In the genomic region with DNA sequence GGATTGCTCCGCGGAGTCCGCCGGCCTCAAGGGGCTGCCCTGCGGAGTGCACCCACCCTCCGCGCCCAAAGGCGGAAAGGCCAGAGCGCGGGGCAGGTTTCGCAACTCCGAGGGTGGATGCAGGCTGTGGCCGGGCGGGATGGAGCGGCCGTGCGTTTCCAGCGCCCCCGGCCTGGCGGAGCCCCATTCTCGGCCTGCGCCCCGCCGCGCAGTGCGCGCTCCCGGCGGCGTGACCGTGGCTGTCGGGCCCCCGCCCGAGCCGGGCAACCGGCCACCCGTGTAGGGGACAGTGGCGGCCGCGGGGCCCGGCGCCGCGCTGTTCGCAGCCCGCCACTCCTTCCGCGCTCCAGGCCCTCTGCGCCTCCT, we compare ENCODE assay signal across 8 cellular contexts. TPM values are rescaled to one million over a fixed set of nuclear protein-coding genes. Genes with fewer than 3 reads are reported as not detected.
DNase-seq lines count a peak whose midpoint lies in the region; ATAC-seq, FAIRE-seq and TF ChIP-seq lines count a peak whose summit lies in the region.

No MANE protein-coding gene starts in this region.

- no peak for DNase-seq in activated CD4-positive, alpha-beta T cell treated with anti-CD3 and anti-CD28 coated beads, Interleukin-2, amount 10 ng/mL, durations not matched to agents 24 days and 14 days
- DNase-seq in activated CD4-positive, alpha-beta T cell treated with anti-CD3 and anti-CD28 coated beads for 48 hours = no peak
- no peak for DNase-seq in activated CD4-positive, alpha-beta memory T cell treated with anti-CD3 and anti-CD28 coated beads for 36 hours
- peak; percentile 36 for DNase-seq in germinal center (ENCODE audit: low spot score)
- DNase-seq in ovary = peak; percentile 57 to 77 (median 73)
- DNase-seq in RCC 7860 (ENCODE audit: low spot score) = no peak
- DNase-seq in GM12891 (ENCODE audit: insufficient read length, low spot score) = no peak

- peaks cover 7% of the 10 kb centered on the region for H3K27me3 Mint-ChIP-seq in activated CD4-positive, alpha-beta T cell treated with anti-CD3 and anti-CD28 coated beads, Interleukin-2, amount 10 ng/mL, durations not matched to agents 24 days and 14 days
- H3K27me3 Mint-ChIP-seq in activated CD4-positive, alpha-beta memory T cell treated with anti-CD3 and anti-CD28 coated beads for 36 hours = no peaks in the 10 kb centered on the region

- H3K4me3 ChIP-seq in ovary = peak overlapping the region; percentile 82

- peak overlapping the region; percentile 93 for H3K4me3 Mint-ChIP-seq in activated CD4-positive, alpha-beta T cell treated with anti-CD3 and anti-CD28 coated beads, Interleukin-2, amount 10 ng/mL, durations not matched to agents 24 days and 14 days
- H3K4me3 Mint-ChIP-seq in activated CD4-positive, alpha-beta memory T cell treated with anti-CD3 and anti-CD28 coated beads for 36 hours = peak overlapping the region; percentile 95

- intact Hi-C loops in activated CD4-positive, alpha-beta T cell treated with anti-CD3 and anti-CD28 coated beads, Interleukin-2, amount 10 ng/mL, durations not matched to agents 24 days and 14 days (cut with micrococcal nuclease) = loop anchor here (1.0 to 5.0 kb wide), 11 partner anchors 95 to 967 kb away; partner anchors contain the start of genes ELF2, ELMOD2, NAA15 and NOCT
- intact Hi-C loops in activated CD4-positive, alpha-beta memory T cell treated with anti-CD3 and anti-CD28 coated beads for 36 hours (cut with micrococcal nuclease) = loop anchor here (1.0 to 5.0 kb wide), 7 partner anchors 102 to 817 kb away; partner anchors contain the start of genes ELF2, MAML3, NAA15 and NOCT
- intact Hi-C loops in ovary (cut with DNase I) = loop anchor here in 1 of 4 donors (5.0 kb wide), 1 partner anchor 1878 kb away; no protein-coding TSS in a partner anchor

- no peaks in the 10 kb centered on the region for H3K27me3 ChIP-seq in ovary

- H3K36me3 Mint-ChIP-seq in activated CD4-positive, alpha-beta T cell treated with anti-CD3 and anti-CD28 coated beads, Interleukin-2, amount 10 ng/mL, durations not matched to agents 24 days and 14 days (ENCODE audit: low read depth) = peaks cover 2% of the 10 kb centered on the region
- H3K36me3 Mint-ChIP-seq in activated CD4-positive, alpha-beta memory T cell treated with anti-CD3 and anti-CD28 coated beads for 36 hours = peaks cover 4% of the 10 kb centered on the region

- POLR2A ChIA-PET in activated CD4-positive, alpha-beta memory T cell treated with anti-CD3 and anti-CD28 coated beads for 36 hours (lab: Charles Lee) = interaction anchor here (0.8 to 3.2 kb wide), 7 partner anchors 9 to 540 kb away, joined by 3 to 23 read pairs (median 4); partner anchors contain the start of genes NAA15, NDUFC1 and RAB33B

- H3K9me3 Mint-ChIP-seq in activated CD4-positive, alpha-beta T cell treated with anti-CD3 and anti-CD28 coated beads, Interleukin-2, amount 10 ng/mL, durations not matched to agents 24 days and 14 days = no peaks in the 10 kb centered on the region
- no peaks in the 10 kb centered on the region for H3K9me3 Mint-ChIP-seq in activated CD4-positive, alpha-beta memory T cell treated with anti-CD3 and anti-CD28 coated beads for 36 hours

- H3K36me3 ChIP-seq in ovary = no peaks in the 10 kb centered on the region

- H3K27ac ChIP-seq in ovary = peak overlapping the region; percentile 82 to 99

- TF ChIP-seq POLR2A in ovary (IDR thresholded peaks at IDR 0.05) (no peak), GM12891 (IDR thresholded peaks at IDR 0.05; ENCODE audit: low read depth, low read length) (no peak)

- CTCF ChIA-PET in activated CD4-positive, alpha-beta memory T cell treated with anti-CD3 and anti-CD28 coated beads for 36 hours (lab: Charles Lee) = interaction anchor here (0.8 to 1.7 kb wide), 4 partner anchors 25 to 139 kb away, joined by 3 to 6 read pairs (median 4); no protein-coding TSS in a partner anchor

- H3K4me1 ChIP-seq in ovary (ENCODE audit: insufficient read depth) = peaks cover 19% of the 10 kb centered on the region

- 0% methylated on average over 33 to 49 of the region's 49 CpGs for whole genome bisulfite sequencing in ovary, 3 donors

- peaks cover 0 to 3% of the 10 kb centered on the region in 2 donors for H3K9me3 ChIP-seq in ovary

- peak overlapping the region; percentile 95 for H3K27ac Mint-ChIP-seq in activated CD4-positive, alpha-beta T cell treated with anti-CD3 and anti-CD28 coated beads, Interleukin-2, amount 10 ng/mL, durations not matched to agents 24 days and 14 days
- H3K27ac Mint-ChIP-seq in activated CD4-positive, alpha-beta memory T cell treated with anti-CD3 and anti-CD28 coated beads for 36 hours = peak overlapping the region; percentile 96

- H3K4me1 Mint-ChIP-seq in activated CD4-positive, alpha-beta T cell treated with anti-CD3 and anti-CD28 coated beads, Interleukin-2, amount 10 ng/mL, durations not matched to agents 24 days and 14 days = peaks cover 40% of the 10 kb centered on the region
- H3K4me1 Mint-ChIP-seq in activated CD4-positive, alpha-beta memory T cell treated with anti-CD3 and anti-CD28 coated beads for 36 hours (ENCODE audit: low read depth) = peaks cover 68% of the 10 kb centered on the region

- ATAC-seq in HG03103 (IDR thresholded peaks at IDR 0.05; ENCODE audit: low read depth, unreplicated experiment) = peak; percentile 19

- peak in 1 of 3 donors; percentile 26 for TF ChIP-seq CTCF in ovary (IDR thresholded peaks at IDR 0.05)

- FAIRE-seq in RCC 7860 (lab: Jason Lieb, UNC) (no peak), GM12891 (lab: Jason Lieb, UNC) (no peak)

- TF ChIP-seq EP300 in ovary (IDR thresholded peaks at IDR 0.05) = no peak

TF ChIP-seq in GM12891, 5 proteins besides CTCF, POLR2A, EP300 and RAD21:
- TF ChIP-seq TAF1 (IDR thresholded peaks at IDR 0.05; ENCODE audit: low read depth, low read length) (no peak), SPI1 (IDR thresholded peaks at IDR 0.05; ENCODE audit: low read depth, low read length) (no peak), POU2F2 (IDR thresholded peaks at IDR 0.05; ENCODE audit: low read depth, low read length) (no peak), PAX5 (IDR thresholded peaks at IDR 0.05; ENCODE audit: insufficient read depth, low read length, severe bottlenecking) (no peak), POLR2AphosphoS5 (IDR thresholded peaks at IDR 0.05; ENCODE audit: low read depth, low read length) (no peak)

RNA-seq across cellular contexts. Expression of gene SETD7, which starts 0.3 kb away (rescaled TPM):
- 18.5 and 19.6 TPM in 2 replicates for total RNA-seq in activated CD4-positive, alpha-beta T cell treated with anti-CD3 and anti-CD28 coated beads, Interleukin-2, amount 10 ng/mL, durations not matched to agents 24 days and 14 days
- 10 to 100 TPM; 15.0 to 16.6 TPM for total RNA-seq in activated CD4-positive, alpha-beta memory T cell treated with anti-CD3 and anti-CD28 coated beads for 36 hours
- 10 to 100 TPM; 21.3 to 37.2 (median 32.8) TPM for total RNA-seq in ovary
- 10 to 100 TPM; 14.3 to 52.4 TPM for polyA plus RNA-seq in ovary
- 1.0 TPM for polyA plus RNA-seq in GM12891 (2012; ENCODE audit: low read depth, missing spikeins)

Comparison
In these comparisons a context has a peak if more than half of its experiments do, and no peak if none do; other contexts are left out.
1. DNase-seq: peak in germinal center (single experiment) and ovary (5 of 5); none in activated CD4-positive, alpha-beta T cell treated with anti-CD3 and anti-CD28 coated beads, Interleukin-2, amount 10 ng/mL, durations not matched to agents 24 days and 14 days (single experiment), activated CD4-positive, alpha-beta T cell treated with anti-CD3 and anti-CD28 coated beads for 48 hours (single experiment), activated CD4-positive, alpha-beta memory T cell treated with anti-CD3 and anti-CD28 coated beads for 36 hours (single experiment), RCC 7860 (single experiment) and GM12891 (single experiment).